In the genomic region with DNA sequence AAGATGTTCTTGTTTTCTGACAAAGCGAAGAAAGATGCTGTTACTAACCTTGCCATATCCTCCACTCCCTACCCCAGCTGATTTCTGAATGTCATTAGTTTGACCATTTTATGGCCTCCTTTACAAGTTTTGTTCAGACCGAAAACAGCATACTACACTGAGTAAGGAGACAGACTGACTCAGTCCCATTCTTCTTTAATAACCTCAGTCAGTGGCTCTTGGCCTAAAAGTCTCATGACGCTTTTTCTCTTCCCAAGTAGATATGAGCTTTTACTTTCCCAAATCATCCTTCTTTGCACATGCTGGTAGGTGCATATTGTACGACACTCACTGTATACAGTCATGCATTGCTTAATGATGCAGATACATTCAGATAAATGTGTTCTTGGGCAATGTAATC, we compare ENCODE assay signal across 26 cellular contexts. TPM values are rescaled to one million over a fixed set of nuclear protein-coding genes. Genes with fewer than 3 reads are reported as not detected.
A peak's percentile ranks its signal among the peaks of the same experiment; 100 is the strongest.
DNase-seq lines count a peak whose midpoint lies in the region; ATAC-seq and TF ChIP-seq lines count a peak whose summit lies in the region.
"Had no signal": no experiment of that assay in that cellular context is flagged by ENCODE, and none has a peak within 500 bp of the region (broad histone marks: within the 10 kb centered on the region; RNA-seq: fewer than 3 reads in every experiment).

No MANE protein-coding gene starts in this region.

- peaks cover 11% of the 10 kb centered on the region for H3F3A ChIP-seq in neural progenitor cell (ENCODE audit: low read depth)

- no peaks in the 10 kb centered on the region for H4K20me1 ChIP-seq in neural progenitor cell (ENCODE audit: low read depth)
- H4K20me1 ChIP-seq: BLaER1 treated with 17β-estradiol and CSF1 and Interleukin-3, amounts not matched to agents 10 nM and 100 nM had no signal

- H3K9ac ChIP-seq in neural progenitor cell = no peak overlapping the region
- H3K9ac ChIP-seq: BLaER1 treated with 17β-estradiol and CSF1 and Interleukin-3, amounts not matched to agents 10 nM and 100 nM had no signal

- no peak overlapping the region for H3K27ac Mint-ChIP-seq in MCF 10A (ENCODE audit: low read depth, unreplicated experiment)
- H3K27ac Mint-ChIP-seq in neural progenitor cell = no peak overlapping the region
- H3K27ac Mint-ChIP-seq in natural killer cell treated with Interleukin-12 subunit alpha and Interleukin-12 subunit beta and Interleukin-15 and Interleukin-18, amount 100 ng/mL, for 72 hours = no peak overlapping the region
- H3K27ac Mint-ChIP-seq: activated CD4-positive, alpha-beta T cell treated with anti-CD3 and anti-CD28 coated beads for 36 hours; effector memory CD8-positive, alpha-beta T cell; naive thymus-derived CD4-positive, alpha-beta T cell; T-helper 1 cell treated with Interleukin-12 subunit alpha and Interleukin-12 subunit beta and Interleukin-4 antibody, amounts not matched to agents 30 μg/mL and 1 μg/mL, for 36 hours had no signal

- H3K4me1 ChIP-seq in breast epithelium = no peaks in the 10 kb centered on the region
- H3K4me1 ChIP-seq in esophagus squamous epithelium = peaks cover 0 to 14% (median 2%) of the 10 kb centered on the region in 3 donors
- H3K4me1 ChIP-seq in left lung = no peaks in the 10 kb centered on the region
- H3K4me1 ChIP-seq in aorta (ENCODE audit: control insufficient read depth in 1 of 2, insufficient read depth in 2 of 2, low read length in 2 of 2) = peaks cover 5 to 17% of the 10 kb centered on the region in 2 donors
- peaks cover 15% of the 10 kb centered on the region for H3K4me1 ChIP-seq in neural progenitor cell
- H3K4me1 ChIP-seq: BLaER1 treated with 17β-estradiol and CSF1 and Interleukin-3, amounts not matched to agents 10 nM and 100 nM; pancreas; Peyer's patch; suprapubic skin had no signal

- no peaks in the 10 kb centered on the region for H3K27me3 ChIP-seq in breast epithelium
- no peaks in the 10 kb centered on the region for H3K27me3 ChIP-seq in esophagus squamous epithelium
- H3K27me3 ChIP-seq in left lung = no peaks in the 10 kb centered on the region
- H3K27me3 ChIP-seq in aorta (ENCODE audit: control insufficient read depth in 1 of 2, insufficient read depth in 2 of 2, low read length in 1 of 2) = no peaks in the 10 kb centered on the region
- H3K27me3 ChIP-seq in neural progenitor cell = no peaks in the 10 kb centered on the region
- H3K27me3 ChIP-seq: BLaER1 treated with 17β-estradiol and CSF1 and Interleukin-3, amounts not matched to agents 10 nM and 100 nM; pancreas; Peyer's patch; SJSA1; suprapubic skin had no signal

- H2AFZ ChIP-seq in neural progenitor cell (replicated peaks) = no peak overlapping the region

- no peak overlapping the region for H3K4me2 ChIP-seq in neural progenitor cell
- H3K4me2 ChIP-seq: BLaER1 treated with 17β-estradiol and CSF1 and Interleukin-3, amounts not matched to agents 10 nM and 100 nM had no signal

- no TSS peak for BruUV-seq in MCF 10A (replicated peaks; lab: Mats Ljungman, UMichigan)

- DNase-seq in breast epithelium (ENCODE audit: low spot score in 2 of 2) (no peak), MCF 10A (ENCODE audit: unreplicated experiment) (no peak), esophagus squamous epithelium (lab: John Stamatoyannopoulos, UW) (no peak), left lung (no peak), aorta (no peak), neural progenitor cell (ENCODE audit: low spot score) (no peak)
- DNase-seq in natural killer cell treated with Interleukin-12 subunit alpha and Interleukin-12 subunit beta and Interleukin-15 and Interleukin-18, amount 100 ng/mL, for 72 hours (ENCODE audit: low spot score) = no peak
- DNase-seq: activated CD4-positive, alpha-beta T cell treated with anti-CD3 and anti-CD28 coated beads for 36 hours; activated naive CD4-positive, alpha-beta T cell treated with anti-CD3 and anti-CD28 coated beads, Interleukin-2, amount 50 U/mL, for 16 hours; effector memory CD8-positive, alpha-beta T cell; KBM-7; left colon; naive thymus-derived CD4-positive, alpha-beta T cell; NCI-H1436 treated with DMSO at 0.1 percent for 48 hours; NCI-H510A treated with DMSO at 0.1 percent for 48 hours; NK-92 treated with Interleukin-12 subunit alpha and Interleukin-12 subunit beta, amount 100 ng/mL, for 24 hours; pancreas; Peyer's patch had no signal

- H3K36me3 ChIP-seq in breast epithelium (no peaks in the 10 kb centered on the region), esophagus squamous epithelium (no peaks in the 10 kb centered on the region), left lung (no peaks in the 10 kb centered on the region), aorta (ENCODE audit: control insufficient read depth in 1 of 2, insufficient read depth in 2 of 2, low read length in 1 of 2) (no peaks in the 10 kb centered on the region), neural progenitor cell (no peaks in the 10 kb centered on the region)
- H3K36me3 ChIP-seq: BLaER1 treated with 17β-estradiol and CSF1 and Interleukin-3, amounts not matched to agents 10 nM and 100 nM; pancreas; Peyer's patch; SJSA1; suprapubic skin had no signal

- no peaks in the 10 kb centered on the region for H3K36me3 Mint-ChIP-seq in MCF 10A (ENCODE audit: insufficient read depth, unreplicated experiment)
- H3K36me3 Mint-ChIP-seq in neural progenitor cell = no peaks in the 10 kb centered on the region
- H3K36me3 Mint-ChIP-seq in natural killer cell treated with Interleukin-12 subunit alpha and Interleukin-12 subunit beta and Interleukin-15 and Interleukin-18, amount 100 ng/mL, for 72 hours = peaks cover 20% of the 10 kb centered on the region
- H3K36me3 Mint-ChIP-seq: naive thymus-derived CD4-positive, alpha-beta T cell had no signal

- 53% methylated on average over 4 of the region's 4 CpGs for WGBS in esophagus squamous epithelium, 2 donors
- WGBS in aorta, 2 donors = 17 to 25% methylated on average over 4 of the region's 4 CpGs

- CTCF ChIA-PET in MCF 10A (lab: Yijun Ruan, JAX) = interaction anchor here (0.6 to 1.0 kb wide), 3 partner anchors 55 to 352 kb away, joined by 3 to 4 read pairs (median 3); a partner anchor contains a TSS

- H3K9me3 ChIP-seq in breast epithelium = peaks cover 0 to under 1% of the 10 kb centered on the region in 2 donors
- peaks cover 0 to 8% (median 0%) of the 10 kb centered on the region in 3 donors for H3K9me3 ChIP-seq in esophagus squamous epithelium
- peaks cover 0 to 15% of the 10 kb centered on the region in 2 donors for H3K9me3 ChIP-seq in left lung
- no peaks in the 10 kb centered on the region for H3K9me3 ChIP-seq in aorta (ENCODE audit: control insufficient read depth, low read length)
- no peaks in the 10 kb centered on the region for H3K9me3 ChIP-seq in neural progenitor cell (ENCODE audit: low read depth)
- H3K9me3 ChIP-seq: pancreas, Peyer's patch, suprapubic skin had no signal

- H3K79me2 ChIP-seq in neural progenitor cell (ENCODE audit: low read depth) = no peaks in the 10 kb centered on the region

- peak; percentile 57 for ATAC-seq in left lung
- peak; percentile 80 for ATAC-seq in aorta (ENCODE audit: low FRiP score)
- ATAC-seq in HG02588 (IDR thresholded peaks at IDR 0.05; ENCODE audit: unreplicated experiment) = no peak
- ATAC-seq in natural killer cell treated with Interleukin-12 subunit alpha and Interleukin-12 subunit beta and Interleukin-15 and Interleukin-18, amount 100 ng/mL, for 72 hours = no peak
- ATAC-seq: activated CD4-positive, alpha-beta T cell treated with anti-CD3 and anti-CD28 coated beads for 36 hours; effector memory CD8-positive, alpha-beta T cell; esophagus mucosa; left colon; naive thymus-derived CD4-positive, alpha-beta T cell had no signal

- POLR2A ChIA-PET in MCF 10A (lab: Yijun Ruan, JAX) = no interaction called here

- H3K27me3 Mint-ChIP-seq in MCF 10A (ENCODE audit: insufficient read depth, unreplicated experiment) (no peaks in the 10 kb centered on the region), neural progenitor cell (ENCODE audit: insufficient read depth, low read depth) (no peaks in the 10 kb centered on the region)
- H3K27me3 Mint-ChIP-seq in natural killer cell treated with Interleukin-12 subunit alpha and Interleukin-12 subunit beta and Interleukin-15 and Interleukin-18, amount 100 ng/mL, for 72 hours = no peaks in the 10 kb centered on the region
- H3K27me3 Mint-ChIP-seq: activated CD4-positive, alpha-beta T cell treated with anti-CD3 and anti-CD28 coated beads for 36 hours; effector memory CD8-positive, alpha-beta T cell; naive thymus-derived CD4-positive, alpha-beta T cell had no signal

- no peak overlapping the region for H3K4me3 Mint-ChIP-seq in MCF 10A (ENCODE audit: unreplicated experiment)
- no peak overlapping the region for H3K4me3 Mint-ChIP-seq in neural progenitor cell
- H3K4me3 Mint-ChIP-seq in natural killer cell treated with Interleukin-12 subunit alpha and Interleukin-12 subunit beta and Interleukin-15 and Interleukin-18, amount 100 ng/mL, for 72 hours = no peak overlapping the region
- H3K4me3 Mint-ChIP-seq: activated CD4-positive, alpha-beta T cell treated with anti-CD3 and anti-CD28 coated beads for 36 hours; effector memory CD8-positive, alpha-beta T cell; naive thymus-derived CD4-positive, alpha-beta T cell; T-helper 1 cell treated with Interleukin-12 subunit alpha and Interleukin-12 subunit beta and Interleukin-4 antibody, amounts not matched to agents 30 μg/mL and 1 μg/mL, for 36 hours had no signal

- intact Hi-C loops in breast epithelium (cut with DNase I; ENCODE audit: low total_unique reads) (no loop called here), MCF 10A (cut with micrococcal nuclease) (no loop called here), esophagus squamous epithelium (cut with DNase I) (no loop called here), left lung (cut with DNase I) (no loop called here), aorta (cut with DNase I) (no loop called here)

- no peak for TF ChIP-seq POLR2A in breast epithelium (IDR thresholded peaks at IDR 0.05)
- no peak for TF ChIP-seq POLR2A in esophagus squamous epithelium (IDR thresholded peaks at IDR 0.05)

- H3K27ac ChIP-seq in breast epithelium (peak overlapping the region; percentile 33 to 40), esophagus squamous epithelium (peak overlapping the region in 3 of 4 donors; percentile 14 to 57 (median 48)), left lung (peak overlapping the region in 1 of 2 donors; percentile 3), aorta (ENCODE audit: low read depth in 1 of 2, low read length in 2 of 2) (peak overlapping the region; percentile 36 to 82), neural progenitor cell (no peak overlapping the region)
- H3K27ac ChIP-seq: 22Rv1; BLaER1 treated with 17β-estradiol and CSF1 and Interleukin-3, amounts not matched to agents 10 nM and 100 nM; pancreas; Peyer's patch; SJSA1 had no signal

- TF ChIP-seq CTCF in breast epithelium (IDR thresholded peaks at IDR 0.05) (no peak), MCF 10A (IDR thresholded peaks at IDR 0.05; ENCODE audit: unreplicated experiment) (no peak), esophagus squamous epithelium (IDR thresholded peaks at IDR 0.05) (no peak), left lung (IDR thresholded peaks at IDR 0.05) (no peak), neural progenitor cell (IDR thresholded peaks at IDR 0.05) (no peak)

- H3K9me3 Mint-ChIP-seq in MCF 10A (ENCODE audit: unreplicated experiment) (peaks cover 23% of the 10 kb centered on the region), neural progenitor cell (peaks cover 29% of the 10 kb centered on the region)
- H3K9me3 Mint-ChIP-seq in natural killer cell treated with Interleukin-12 subunit alpha and Interleukin-12 subunit beta and Interleukin-15 and Interleukin-18, amount 100 ng/mL, for 72 hours = peaks cover 25% of the 10 kb centered on the region

- H3K4me3 ChIP-seq in breast epithelium = no peak overlapping the region
- no peak overlapping the region for H3K4me3 ChIP-seq in esophagus squamous epithelium
- H3K4me3 ChIP-seq in left lung = no peak overlapping the region
- H3K4me3 ChIP-seq in aorta (ENCODE audit: low read length in 2 of 2) = no peak overlapping the region
- H3K4me3 ChIP-seq in neural progenitor cell = no peak overlapping the region
- H3K4me3 ChIP-seq: BLaER1 treated with 17β-estradiol and CSF1 and Interleukin-3, amounts not matched to agents 10 nM and 100 nM; pancreas; Peyer's patch; SJSA1; suprapubic skin had no signal

- H3K4me1 Mint-ChIP-seq in MCF 10A (ENCODE audit: insufficient read depth, unreplicated experiment) (no peaks in the 10 kb centered on the region), neural progenitor cell (peaks cover 12% of the 10 kb centered on the region)
- no peaks in the 10 kb centered on the region for H3K4me1 Mint-ChIP-seq in natural killer cell treated with Interleukin-12 subunit alpha and Interleukin-12 subunit beta and Interleukin-15 and Interleukin-18, amount 100 ng/mL, for 72 hours (ENCODE audit: low read depth in 2 of 2)
- H3K4me1 Mint-ChIP-seq: activated CD4-positive, alpha-beta T cell treated with anti-CD3 and anti-CD28 coated beads for 36 hours; naive thymus-derived CD4-positive, alpha-beta T cell had no signal

RNA-seq across cellular contexts. Expression of a gene that starts 8.0 kb away (rescaled TPM):
- total RNA-seq in breast epithelium (10 to 100 TPM; 23.7 to 71.4 (median 41.6) TPM), MCF 10A (2022) (5.0 and 12.5 TPM in 2 replicates), esophagus squamous epithelium (10 to 100 TPM in 1 of 4 donors, 1 to 10 TPM in 3; 1.7 to 67.5 (median 6.1) TPM), left lung (10 to 100 TPM; 13.5 to 18.5 TPM), aorta (100 to 1,000 TPM in 1 of 2 donors, 10 to 100 TPM in 1; 80.9 to 169 TPM), neural progenitor cell (ENCODE audit: low replicate concordance) (0.09 TPM in 1 of 2 replicates, not detected in the other)
- polyA plus RNA-seq in aorta = 10 to 100 TPM; 56.3 to 69.8 TPM
- not detected for total RNA-seq in natural killer cell treated with Interleukin-12 subunit alpha and Interleukin-12 subunit beta and Interleukin-15 and Interleukin-18, amount 100 ng/mL, for 72 hours
- total RNA-seq: activated CD4-positive, alpha-beta T cell treated with anti-CD3 and anti-CD28 coated beads for 36 hours; naive thymus-derived CD4-positive, alpha-beta T cell had no signal
- polyA plus RNA-seq: naive thymus-derived CD4-positive, alpha-beta T cell had no signal

RNA-seq across cellular contexts. Expression of a gene that starts 54.7 kb away (rescaled TPM):
- total RNA-seq in breast epithelium = 10 to 100 TPM in 2 of 3 donors, not detected in 1; 14.4 to 61.0 TPM
- total RNA-seq in MCF 10A (2022) = 0.33 TPM in 1 of 2 replicates, not detected in the other
- 10 to 100 TPM in 3 of 4 donors, 1 to 10 TPM in 1; 6.0 to 25.9 (median 14.0) TPM for total RNA-seq in esophagus squamous epithelium
- total RNA-seq in left lung = under 1 TPM in 1 of 2 donors, not detected in 1; 0.34 TPM
- total RNA-seq in aorta = under 1 TPM in 1 of 2 donors, not detected in 1; 0.45 TPM
- under 1 TPM in 1 of 2 donors, not detected in 1; 0.43 TPM for polyA plus RNA-seq in aorta
- total RNA-seq in neural progenitor cell (ENCODE audit: low replicate concordance) = not detected in 2 replicates
- not detected for total RNA-seq in natural killer cell treated with Interleukin-12 subunit alpha and Interleukin-12 subunit beta and Interleukin-15 and Interleukin-18, amount 100 ng/mL, for 72 hours
- total RNA-seq: activated CD4-positive, alpha-beta T cell treated with anti-CD3 and anti-CD28 coated beads for 36 hours; Daoy; left colon; naive thymus-derived CD4-positive, alpha-beta T cell; Peyer's patch; SJSA1 had no signal
- polyA plus RNA-seq: naive thymus-derived CD4-positive, alpha-beta T cell had no signal

Comparison
In these comparisons a context has a peak if more than half of its experiments do, and no peak if none do; other contexts are left out.
1. ATAC-seq: peak in left lung (single experiment) and aorta (single experiment); none in HG02588 (single experiment) and natural killer cell treated with Interleukin-12 subunit alpha and Interleukin-12 subunit beta and Interleukin-15 and Interleukin-18, amount 100 ng/mL, for 72 hours (0 of 2).